Comparison of ENCODE assay signal across 22 cellular contexts in the genomic region with DNA sequence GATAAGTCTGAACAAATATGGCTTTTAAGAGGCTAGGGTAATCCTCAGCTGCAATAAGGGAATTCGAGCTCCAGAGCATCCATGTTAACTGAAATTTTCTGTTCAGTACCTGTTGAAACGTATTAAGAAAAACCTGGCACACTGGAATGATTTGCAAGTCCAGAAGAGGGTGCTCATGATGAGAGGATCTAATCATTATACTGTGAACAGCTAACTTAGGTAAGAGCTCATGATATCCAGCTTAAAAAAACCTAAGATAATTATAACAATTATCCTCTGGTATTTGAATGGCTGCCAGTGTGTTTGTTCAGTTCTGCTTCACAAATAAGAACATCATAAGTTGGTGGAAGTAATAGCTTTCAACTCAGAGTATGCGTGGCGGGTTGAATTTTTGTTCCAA.
DNase-seq lines count a peak whose midpoint lies in the region; ATAC-seq and TF ChIP-seq lines count a peak whose summit lies in the region.
"Had no signal": no experiment of that assay in that cellular context is flagged by ENCODE, and none has a peak within 500 bp of the region (broad histone marks: within the 10 kb centered on the region; RNA-seq: fewer than 3 reads in every experiment).

No MANE protein-coding gene starts in this region.

- H3K27me3 ChIP-seq in breast epithelium, result no peaks in the 10 kb centered on the region
- H3K27me3 ChIP-seq: gastrocnemius medialis had no signal

- POLR2A ChIA-PET in MCF 10A (lab: Yijun Ruan, JAX) (no interaction called here), OCI-LY7 (lab: Charles Lee) (interaction anchor here (0.6 to 1.1 kb wide), 2 partner anchors 19 to 24 kb away, joined by 3 read pairs; no protein-coding TSS in a partner anchor), GM10248 (lab: Yijun Ruan, JAX) (no interaction called here)

- no peaks in the 10 kb centered on the region for H3K9me3 Mint-ChIP-seq in MCF 10A (ENCODE audit: unreplicated experiment)

- no peaks in the 10 kb centered on the region for H3K36me3 Mint-ChIP-seq in MCF 10A (ENCODE audit: insufficient read depth, unreplicated experiment)
- H3K36me3 Mint-ChIP-seq: memory B cell, T-cell had no signal

- H3K4me3 Mint-ChIP-seq in MCF 10A (ENCODE audit: unreplicated experiment), result no peak overlapping the region
- H3K4me3 Mint-ChIP-seq: memory B cell, T-cell had no signal

- intact Hi-C loops in MCF 10A (cut with micrococcal nuclease) (loop anchor here (5.0 to 10.0 kb wide), 2 partner anchors 256 to 1531 kb away; no protein-coding TSS in a partner anchor), breast epithelium (cut with DNase I; ENCODE audit: low total_unique reads) (no loop called here), OCI-LY7 (cut with micrococcal nuclease; ENCODE audit: unreplicated experiment) (no loop called here)

- peak; percentile 33 for DNase-seq in MCF 10A (ENCODE audit: unreplicated experiment)
- DNase-seq in breast epithelium (ENCODE audit: low spot score in 2 of 2), result no peak
- DNase-seq in NCI-H345 (lab: John Stamatoyannopoulos, UW), result peak; percentile 58
- peak; percentile 27 for DNase-seq in SW480 (ENCODE audit: low spot score)
- no peak for DNase-seq in OCI-LY7 (ENCODE audit: low spot score)
- no peak for DNase-seq in GM10248 (ENCODE audit: extremely low spot score)
- DNase-seq: activated CD4-positive, alpha-beta T cell treated with anti-CD3 and anti-CD28 coated beads, Interleukin-2, amount 50 U/mL, for 1 hour; activated CD8-positive, alpha-beta memory T cell treated with anti-CD3 and anti-CD28 coated beads, Interleukin-2, amount 50 U/mL, for 48 hours; activated effector memory CD4-positive, alpha-beta T cell treated with Interleukin-2 at 50 U/mL for 16 hours; DMS79 treated with DMSO at 0.1 percent for 48 hours; gastrocnemius medialis; Kasumi-1; kidney glomerular epithelial cell; NCI-H2029; NK-92 treated with Interleukin-12 subunit alpha and Interleukin-12 subunit beta, amount 100 ng/mL, for 24 hours; right cardiac atrium; stimulated activated CD4-positive, alpha-beta T cell treated with anti-CD3 and anti-CD28 coated beads, Interleukin-15, amount 100 ng/mL, for 24 hours; T-cell had no signal

- H2AFZ ChIP-seq in OCI-LY7 (ENCODE audit: low read length), result no peak overlapping the region

- peak; percentile 23 for TF ChIP-seq CTCF in MCF 10A (IDR thresholded peaks at IDR 0.05; ENCODE audit: unreplicated experiment)
- no peak for TF ChIP-seq CTCF in breast epithelium (IDR thresholded peaks at IDR 0.05)
- TF ChIP-seq CTCF in OCI-LY7 (conservative IDR thresholded peaks at IDR 0.05; ENCODE audit: low read length), result no peak
- TF ChIP-seq CTCF in GM10248 (IDR thresholded peaks at IDR 0.05; ENCODE audit: control extremely low read depth, extremely low read depth, low read depth, missing control alignments), result no peak

- no TSS peak for BruUV-seq in MCF 10A (replicated peaks; lab: Mats Ljungman, UMichigan)
- no TSS peak for BruUV-seq in OCI-LY7 (replicated peaks; lab: Mats Ljungman, UMichigan)

- H3K4me2 ChIP-seq in OCI-LY7 (ENCODE audit: low read length), result no peak overlapping the region

- H3K4me3 ChIP-seq in breast epithelium, result no peak overlapping the region
- no peak overlapping the region for H3K4me3 ChIP-seq in OCI-LY7 (ENCODE audit: low read depth, low read length, poor library complexity, severe bottlenecking)
- H3K4me3 ChIP-seq: gastrocnemius medialis had no signal

- H3K27me3 Mint-ChIP-seq in MCF 10A (ENCODE audit: insufficient read depth, unreplicated experiment), result no peaks in the 10 kb centered on the region
- H3K27me3 Mint-ChIP-seq: memory B cell, T-cell had no signal

- H3K9me3 ChIP-seq in breast epithelium, result no peaks in the 10 kb centered on the region
- no peaks in the 10 kb centered on the region for H3K9me3 ChIP-seq in OCI-LY7 (ENCODE audit: low read length)
- H3K9me3 ChIP-seq: gastrocnemius medialis had no signal

- no peak for TF ChIP-seq POLR2A in breast epithelium (IDR thresholded peaks at IDR 0.05)

- H3K9me2 ChIP-seq in OCI-LY7 (ENCODE audit: insufficient read depth, low read length), result no peaks in the 10 kb centered on the region

- no peaks in the 10 kb centered on the region for H3K79me2 ChIP-seq in OCI-LY7 (ENCODE audit: insufficient read depth, low read depth, low read length)

- no peak for ATAC-seq in HG03095 (IDR thresholded peaks at IDR 0.05; ENCODE audit: unreplicated experiment)
- ATAC-seq in activated CD4-positive, CD25-positive, alpha-beta regulatory T cell treated with anti-CD3 and anti-CD28 coated beads, Interleukin-2, amount 50 U/mL, for 24 hours, result no peak
- ATAC-seq: gastrocnemius medialis, right cardiac atrium, T-cell had no signal

- H3K4me1 ChIP-seq in breast epithelium (no peaks in the 10 kb centered on the region), OCI-LY7 (ENCODE audit: insufficient read depth, low read length, poor library complexity, severe bottlenecking) (no peaks in the 10 kb centered on the region)
- H3K4me1 ChIP-seq: gastrocnemius medialis had no signal

- H3K27ac Mint-ChIP-seq in MCF 10A (ENCODE audit: low read depth, unreplicated experiment), result no peak overlapping the region
- H3K27ac Mint-ChIP-seq: memory B cell, T-cell had no signal

- no peak overlapping the region for H3K27ac ChIP-seq in breast epithelium
- no peak overlapping the region for H3K27ac ChIP-seq in OCI-LY7 (ENCODE audit: low read depth, low read length, poor library complexity, severe bottlenecking)
- H3K27ac ChIP-seq: epithelial cell of prostate, gastrocnemius medialis had no signal

- H3K36me3 ChIP-seq in breast epithelium (no peaks in the 10 kb centered on the region), OCI-LY7 (ENCODE audit: insufficient read depth, low read length) (no peaks in the 10 kb centered on the region)
- H3K36me3 ChIP-seq: gastrocnemius medialis had no signal

- H4K20me1 ChIP-seq in OCI-LY7 (ENCODE audit: insufficient read depth, low read length), result no peaks in the 10 kb centered on the region

- CTCF ChIA-PET in MCF 10A (lab: Yijun Ruan, JAX) (interaction anchor here (0.7 to 1.3 kb wide), 5 partner anchors 26 to 1078 kb away, joined by 3 to 4 read pairs (median 3); no protein-coding TSS in a partner anchor), OCI-LY7 (lab: Charles Lee; ENCODE audit: unreplicated experiment) (no interaction called here), GM10248 (lab: Yijun Ruan, JAX) (interaction anchor here (0.7 to 1.0 kb wide), 2 partner anchors 17 to 37 kb away, joined by 3 read pairs; no protein-coding TSS in a partner anchor)

- H3K4me1 Mint-ChIP-seq in MCF 10A (ENCODE audit: insufficient read depth, unreplicated experiment), result peaks cover 8% of the 10 kb centered on the region
- H3K4me1 Mint-ChIP-seq: memory B cell, T-cell had no signal

Comparison
In these comparisons a context has a peak if more than half of its experiments do, and no peak if none do; other contexts are left out.
1. DNase-seq: peak in MCF 10A (single experiment), NCI-H345 (single experiment) and SW480 (single experiment); none in breast epithelium (0 of 2), OCI-LY7 (single experiment) and GM10248 (single experiment).